36 cellular contexts compared by ENCODE assay signal in genomic region chr4:63302792-63303191, GRCh38.
"Had no signal": no experiment of that assay in that cellular context is flagged by ENCODE, and none has a peak within 500 bp of the region (broad histone marks: within the 10 kb centered on the region; RNA-seq: fewer than 3 reads in every experiment).

No MANE protein-coding gene starts in this region.

- H3K4me3 ChIP-seq: MG63 had no signal

- H3K27me3 ChIP-seq: MG63 had no signal

- H3K27ac ChIP-seq: KMS-11 had no signal

- DNase-seq: Karpas-422, Kasumi-1, KBM-7, KG1, MG63, MM.1S, MV-4-11, NCI-H1048, NCI-H1092, NCI-H1092 treated with DMSO at 0.1 percent for 48 hours, NCI-H1105, NCI-H1105 treated with DMSO at 0.1 percent for 48 hours, NCI-H1417, NCI-H1417 treated with DMSO at 0.1 percent for 48 hours, NCI-H1436, NCI-H1436 treated with DMSO at 0.1 percent for 48 hours, NCI-H146, NCI-H1694, NCI-H1694 treated with DMSO at 0.1 percent for 48 hours, NCI-H187, NCI-H187 treated with DMSO at 0.1 percent for 48 hours, NCI-H1930, NCI-H2029, NCI-H2029 treated with DMSO at 0.1 percent for 48 hours, NCI-H2081, NCI-H2081 treated with DMSO at 0.1 percent for 48 hours, NCI-H2107, NCI-H2171, NCI-H2171 treated with DMSO at 0.1 percent for 48 hours, NCI-H2227 treated with DMSO at 0.1 percent for 48 hours, NCI-H226, NCI-H345, NCI-H446, NCI-H446 treated with DMSO at 0.1 percent for 48 hours, NCI-H510A had no signal

- H3K9me3 ChIP-seq: MG63 had no signal
